ENCODE assay signal across 21 cellular contexts in the genomic region with DNA sequence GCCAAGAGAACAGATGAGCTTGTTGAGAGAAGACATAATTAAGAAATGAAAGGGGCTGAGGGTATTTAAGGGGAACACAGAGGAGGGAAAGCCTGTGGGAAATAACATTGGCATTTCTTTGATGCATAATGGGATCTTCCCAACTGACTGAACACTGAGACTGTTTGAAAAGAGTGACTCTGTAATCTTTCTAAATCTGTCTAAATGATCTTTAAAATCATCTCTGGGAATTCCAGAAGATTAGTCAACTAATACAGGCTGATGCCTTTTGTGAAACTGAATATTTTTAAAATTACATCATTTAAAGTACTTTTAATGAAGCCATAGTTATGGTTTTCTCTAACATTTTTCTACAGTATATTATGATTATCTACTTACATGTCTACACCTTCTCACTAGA. TPM values are rescaled to one million over a fixed set of nuclear protein-coding genes. Genes with fewer than 3 reads are reported as not detected.
DNase-seq lines count a peak whose midpoint lies in the region; ATAC-seq, FAIRE-seq and TF ChIP-seq lines count a peak whose summit lies in the region.
"Had no signal": no experiment of that assay in that cellular context is flagged by ENCODE, and none has a peak within 500 bp of the region (broad histone marks: within the 10 kb centered on the region; RNA-seq: fewer than 3 reads in every experiment).

No MANE protein-coding gene starts in this region.

- H3K4me3 Mint-ChIP-seq in astrocyte (ENCODE audit: unreplicated experiment), result no peak overlapping the region
- H3K4me3 Mint-ChIP-seq in neural progenitor cell, result no peak overlapping the region
- H3K4me3 Mint-ChIP-seq in stimulated activated effector memory CD8-positive, alpha-beta T cell treated with anti-CD3 and anti-CD28 coated beads, Interleukin-12 subunit alpha, Interleukin-12 subunit beta, amount 100 ng/mL, for 72 hours, result no peak overlapping the region
- H3K4me3 Mint-ChIP-seq: B cell; CD4-positive, alpha-beta memory T cell had no signal

- H3K27me3 Mint-ChIP-seq in astrocyte (ENCODE audit: low read depth, unreplicated experiment) (no peaks in the 10 kb centered on the region), neural progenitor cell (ENCODE audit: insufficient read depth, low read depth) (peaks cover 3% of the 10 kb centered on the region)

- H3K36me3 ChIP-seq in astrocyte (ENCODE audit: insufficient read depth, low read length) (no peaks in the 10 kb centered on the region), neural progenitor cell (no peaks in the 10 kb centered on the region), hepatocyte (replicated peaks; ENCODE audit: insufficient read depth, low read depth) (no peaks in the 10 kb centered on the region)
- H3K36me3 ChIP-seq: MG63 had no signal

- H3K4me1 Mint-ChIP-seq in astrocyte (ENCODE audit: low read depth, unreplicated experiment), result peaks cover 9% of the 10 kb centered on the region
- peaks cover 13% of the 10 kb centered on the region for H3K4me1 Mint-ChIP-seq in neural progenitor cell
- H3K4me1 Mint-ChIP-seq in stimulated activated effector memory CD8-positive, alpha-beta T cell treated with anti-CD3 and anti-CD28 coated beads, Interleukin-12 subunit alpha, Interleukin-12 subunit beta, amount 100 ng/mL, for 72 hours, result no peaks in the 10 kb centered on the region
- H3K4me1 Mint-ChIP-seq: B cell; CD4-positive, alpha-beta memory T cell had no signal

- ATAC-seq in stimulated activated effector memory CD8-positive, alpha-beta T cell treated with anti-CD3 and anti-CD28 coated beads, Interleukin-12 subunit alpha, Interleukin-12 subunit beta, amount 100 ng/mL, for 72 hours, result no peak

- H3K27me3 ChIP-seq in astrocyte (ENCODE audit: insufficient read depth, low read length), result no peaks in the 10 kb centered on the region
- H3K27me3 ChIP-seq in neural progenitor cell, result peaks cover 19% of the 10 kb centered on the region
- no peaks in the 10 kb centered on the region for H3K27me3 ChIP-seq in hepatocyte
- H3K27me3 ChIP-seq: MG63 had no signal

- peaks cover 10% of the 10 kb centered on the region for H3K4me1 ChIP-seq in astrocyte (ENCODE audit: insufficient read depth, low read length)
- peaks cover 8% of the 10 kb centered on the region for H3K4me1 ChIP-seq in neural progenitor cell
- H3K4me1 ChIP-seq in hepatocyte (ENCODE audit: insufficient read depth), result peaks cover 16% of the 10 kb centered on the region

- DNase-seq in AG10803 (ENCODE audit: low read depth) (peak; percentile 26), HS-5 (ENCODE audit: low read depth) (peak; percentile 6), astrocyte (ENCODE audit: low read depth) (peak; percentile 34), neural progenitor cell (ENCODE audit: low spot score) (no peak), hepatocyte (ENCODE audit: low spot score) (no peak), NCI-H2029 treated with DMSO at 0.1 percent for 48 hours (lab: John Stamatoyannopoulos, UW) (no peak), NCI-H345 treated with DMSO at 0.1 percent for 48 hours (lab: John Stamatoyannopoulos, UW; ENCODE audit: unreplicated experiment) (no peak)
- DNase-seq in stimulated activated effector memory CD8-positive, alpha-beta T cell treated with anti-CD3 and anti-CD28 coated beads, Interleukin-12 subunit alpha, Interleukin-12 subunit beta, amount 100 ng/mL, for 72 hours (ENCODE audit: low spot score in 2 of 2), result no peak
- DNase-seq: CD4-positive, alpha-beta memory T cell; DMS79; GOT3; KG1; MG63; NCI-H1105; NCI-H1694 treated with DMSO at 0.1 percent for 48 hours; NCI-H446 treated with DMSO at 0.1 percent for 48 hours; NCI-H774; SIG-M5 had no signal

- H4K20me1 ChIP-seq in astrocyte (ENCODE audit: insufficient read depth, low read length) (no peaks in the 10 kb centered on the region), neural progenitor cell (ENCODE audit: low read depth) (no peaks in the 10 kb centered on the region), hepatocyte (ENCODE audit: insufficient read depth, poor library complexity, severe bottlenecking) (no peaks in the 10 kb centered on the region)

- H2AFZ ChIP-seq in astrocyte (ENCODE audit: low read depth, low read length), result no peak overlapping the region
- no peak overlapping the region for H2AFZ ChIP-seq in neural progenitor cell (replicated peaks)
- H2AFZ ChIP-seq in hepatocyte, result no peak overlapping the region

- TF ChIP-seq CTCF in AG10803 (conservative IDR thresholded peaks at IDR 0.05; ENCODE audit: low read length) (no peak), astrocyte (IDR thresholded peaks at IDR 0.05; ENCODE audit: insufficient read depth, low read depth, low read length) (no peak), neural progenitor cell (IDR thresholded peaks at IDR 0.05) (no peak), hepatocyte (IDR thresholded peaks at IDR 0.05; ENCODE audit: poor library complexity) (no peak)

- H3K9me3 ChIP-seq in astrocyte (ENCODE audit: insufficient read depth, low read depth, low read length) (no peaks in the 10 kb centered on the region), neural progenitor cell (ENCODE audit: low read depth) (no peaks in the 10 kb centered on the region), hepatocyte (ENCODE audit: low read depth) (no peaks in the 10 kb centered on the region)
- H3K9me3 ChIP-seq: MG63 had no signal

- H3K27ac Mint-ChIP-seq in astrocyte (ENCODE audit: unreplicated experiment) (no peak overlapping the region), neural progenitor cell (peak overlapping the region; percentile 1)
- H3K27ac Mint-ChIP-seq in stimulated activated effector memory CD8-positive, alpha-beta T cell treated with anti-CD3 and anti-CD28 coated beads, Interleukin-12 subunit alpha, Interleukin-12 subunit beta, amount 100 ng/mL, for 72 hours, result no peak overlapping the region
- H3K27ac Mint-ChIP-seq: B cell; CD4-positive, alpha-beta memory T cell had no signal

- no peak overlapping the region for H3K4me2 ChIP-seq in astrocyte (ENCODE audit: low read length)
- H3K4me2 ChIP-seq in neural progenitor cell, result no peak overlapping the region
- no peak overlapping the region for H3K4me2 ChIP-seq in hepatocyte

- H3K9me3 Mint-ChIP-seq in astrocyte (ENCODE audit: unreplicated experiment) (no peaks in the 10 kb centered on the region), neural progenitor cell (no peaks in the 10 kb centered on the region)
- no peaks in the 10 kb centered on the region for H3K9me3 Mint-ChIP-seq in stimulated activated effector memory CD8-positive, alpha-beta T cell treated with anti-CD3 and anti-CD28 coated beads, Interleukin-12 subunit alpha, Interleukin-12 subunit beta, amount 100 ng/mL, for 72 hours
- H3K9me3 Mint-ChIP-seq: CD4-positive, alpha-beta memory T cell had no signal

- H3K79me2 ChIP-seq in astrocyte (ENCODE audit: insufficient read depth, low read length), result no peaks in the 10 kb centered on the region
- no peaks in the 10 kb centered on the region for H3K79me2 ChIP-seq in neural progenitor cell (ENCODE audit: low read depth)
- no peaks in the 10 kb centered on the region for H3K79me2 ChIP-seq in hepatocyte

- H3K36me3 Mint-ChIP-seq in astrocyte (ENCODE audit: low read depth, unreplicated experiment), result no peaks in the 10 kb centered on the region
- no peaks in the 10 kb centered on the region for H3K36me3 Mint-ChIP-seq in neural progenitor cell
- no peaks in the 10 kb centered on the region for H3K36me3 Mint-ChIP-seq in stimulated activated effector memory CD8-positive, alpha-beta T cell treated with anti-CD3 and anti-CD28 coated beads, Interleukin-12 subunit alpha, Interleukin-12 subunit beta, amount 100 ng/mL, for 72 hours
- H3K36me3 Mint-ChIP-seq: CD4-positive, alpha-beta memory T cell had no signal

- H3K9me2 ChIP-seq in hepatocyte (replicated peaks; ENCODE audit: insufficient read depth), result no peaks in the 10 kb centered on the region

- peaks cover 5% of the 10 kb centered on the region for H3F3A ChIP-seq in neural progenitor cell (ENCODE audit: low read depth)

- H3K27ac ChIP-seq in astrocyte (ENCODE audit: low read depth, low read length) (no peak overlapping the region), neural progenitor cell (no peak overlapping the region), hepatocyte (no peak overlapping the region)
- H3K27ac ChIP-seq: HL-60 had no signal

- H3K9ac ChIP-seq in astrocyte (ENCODE audit: low read length) (no peak overlapping the region), neural progenitor cell (no peak overlapping the region)

- H3K4me3 ChIP-seq in AG10803 (ENCODE audit: low read length), result no peak overlapping the region
- no peak overlapping the region for H3K4me3 ChIP-seq in astrocyte (ENCODE audit: insufficient read depth, low read depth, low read length)
- no peak overlapping the region for H3K4me3 ChIP-seq in neural progenitor cell
- H3K4me3 ChIP-seq in hepatocyte, result no peak overlapping the region
- H3K4me3 ChIP-seq: MG63 had no signal

- FAIRE-seq in astrocyte (lab: Jason Lieb, UNC), result no peak
- FAIRE-seq: A204.1 had no signal

RNA-seq across cellular contexts. Expression of a gene that starts 17.4 kb away (rescaled TPM):
- 3.2 and 3.5 TPM in 2 replicates for total RNA-seq in astrocyte
- total RNA-seq in neural progenitor cell (ENCODE audit: low replicate concordance), result 11.6 and 14.6 TPM in 2 replicates
- 19.1 and 19.3 TPM in 2 replicates for total RNA-seq in hepatocyte
- 10.1 and 12.7 TPM in 2 replicates for polyA plus RNA-seq in hepatocyte

Comparison
In these comparisons a context has a peak if more than half of its experiments do, and no peak if none do; other contexts are left out.
1. DNase-seq: peak in AG10803 (single experiment), HS-5 (single experiment) and astrocyte (single experiment); none in neural progenitor cell (single experiment), stimulated activated effector memory CD8-positive, alpha-beta T cell treated with anti-CD3 and anti-CD28 coated beads, Interleukin-12 subunit alpha, Interleukin-12 subunit beta, amount 100 ng/mL, for 72 hours (0 of 2), hepatocyte (single experiment), NCI-H2029 treated with DMSO at 0.1 percent for 48 hours (single experiment) and NCI-H345 treated with DMSO at 0.1 percent for 48 hours (single experiment).